8 cellular contexts compared by ENCODE assay signal in the genomic region with DNA sequence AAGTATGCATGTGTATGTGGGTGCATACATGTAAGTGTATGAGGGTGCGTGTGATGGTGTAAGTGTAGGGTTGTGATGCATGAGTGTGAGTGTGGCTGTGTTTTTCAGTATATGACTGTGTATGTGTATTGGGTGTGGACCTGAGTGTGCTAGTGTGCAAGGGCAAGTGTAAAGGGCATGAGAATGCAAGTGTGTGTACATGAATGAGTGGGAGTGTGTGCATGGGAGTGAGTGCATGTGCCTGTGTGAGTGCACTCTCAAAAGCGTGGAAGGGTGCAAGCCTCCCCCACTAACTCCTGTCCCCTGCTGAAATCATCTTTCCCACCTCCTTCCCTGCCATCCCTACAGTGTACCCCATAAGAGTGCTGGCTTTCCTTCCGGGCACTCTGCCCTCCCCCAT.
"Had no signal": no experiment of that assay in that cellular context is flagged by ENCODE, and none has a peak within 500 bp of the region (broad histone marks: within the 10 kb centered on the region; RNA-seq: fewer than 3 reads in every experiment).

No MANE protein-coding gene starts in this region.

- DNase-seq: GDM1, GF-D8 had no signal

- FAIRE-seq: G401.6, GM12878, GM12891, GM12892, GM18507, GM19239 had no signal

- H3K4me3 ChIP-seq: GM12878 had no signal
